ENCODE assay signal across 25 cellular contexts in the genomic region with DNA sequence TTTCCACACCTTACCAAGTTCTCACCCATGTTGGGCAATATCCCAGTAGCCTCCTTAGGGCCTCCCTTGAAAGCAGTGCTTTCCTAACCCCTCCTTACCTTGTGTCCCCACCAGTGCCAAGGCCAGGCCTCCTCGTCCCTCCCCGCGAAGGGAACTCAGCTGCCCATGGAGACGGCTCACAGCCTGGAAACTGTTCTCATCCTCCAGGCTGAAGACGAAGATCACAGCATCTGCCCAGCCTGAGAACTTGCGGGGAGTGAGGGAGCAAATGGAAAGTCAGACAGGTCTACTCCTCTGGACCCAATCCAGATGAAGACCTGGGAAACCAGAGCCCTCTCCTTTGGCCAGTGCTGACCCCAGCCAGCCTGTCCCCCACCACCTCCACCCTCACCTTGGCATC. TPM values are rescaled to one million over a fixed set of nuclear protein-coding genes. Genes with fewer than 3 reads are reported as not detected.
"Had no signal": no experiment of that assay in that cellular context is flagged by ENCODE, and none has a peak within 500 bp of the region (broad histone marks: within the 10 kb centered on the region; RNA-seq: fewer than 3 reads in every experiment).

No MANE protein-coding gene starts in this region.

- H3K9me3 ChIP-seq: Peyer's patch, SJCRH30 had no signal

- H3K36me3 ChIP-seq: SJCRH30 had no signal

- H3K27ac Mint-ChIP-seq: activated CD4-positive, alpha-beta memory T cell treated with anti-CD3 and anti-CD28 coated beads, Interleukin-2, amount 10 ng/mL, durations not matched to agents 7 days and 5 days; activated CD4-positive, alpha-beta T cell treated with anti-CD3 and anti-CD28 coated beads for 36 hours; activated naive CD4-positive, alpha-beta T cell treated with anti-CD3 and anti-CD28 coated beads for 36 hours had no signal

- H3K27me3 Mint-ChIP-seq: activated CD4-positive, alpha-beta memory T cell treated with anti-CD3 and anti-CD28 coated beads, Interleukin-2, amount 10 ng/mL, durations not matched to agents 7 days and 5 days; activated CD4-positive, alpha-beta T cell treated with anti-CD3 and anti-CD28 coated beads for 36 hours; activated naive CD8-positive, alpha-beta T cell had no signal

- H3K4me3 Mint-ChIP-seq: activated CD4-positive, alpha-beta memory T cell treated with anti-CD3 and anti-CD28 coated beads, Interleukin-2, amount 10 ng/mL, durations not matched to agents 7 days and 5 days; activated CD4-positive, alpha-beta T cell treated with anti-CD3 and anti-CD28 coated beads for 36 hours; activated naive CD4-positive, alpha-beta T cell treated with anti-CD3 and anti-CD28 coated beads for 36 hours; activated naive CD8-positive, alpha-beta T cell; activated T-cell treated with anti-CD3 and anti-CD28 coated beads, Interleukin-2, amount 50 U/mL, for 4 hours had no signal

- H3K9me3 Mint-ChIP-seq: activated CD4-positive, alpha-beta memory T cell treated with anti-CD3 and anti-CD28 coated beads, Interleukin-2, amount 10 ng/mL, durations not matched to agents 7 days and 5 days; activated naive CD4-positive, alpha-beta T cell treated with anti-CD3 and anti-CD28 coated beads for 36 hours; activated T-cell treated with anti-CD3 and anti-CD28 coated beads, Interleukin-2, amount 50 U/mL, for 4 hours had no signal

- DNase-seq: activated CD4-positive, alpha-beta memory T cell treated with anti-CD3 and anti-CD28 coated beads, Interleukin-2, amount 10 ng/mL, durations not matched to agents 7 days and 5 days; activated CD4-positive, alpha-beta T cell treated with anti-CD3 and anti-CD28 coated beads for 36 hours; activated CD4-positive, alpha-beta T cell treated with anti-CD3 and anti-CD28 coated beads, Interleukin-2, amount 50 U/mL, for 1 hour; activated CD8-positive, alpha-beta memory T cell treated with anti-CD3 and anti-CD28 coated beads, Interleukin-2, amount 50 U/mL, for 48 hours; activated naive CD4-positive, alpha-beta T cell treated with anti-CD3 and anti-CD28 coated beads for 36 hours; activated T-cell treated with anti-CD3 and anti-CD28 coated beads, Interleukin-2, amount 50 U/mL, for 4 hours; amygdala; Kasumi-1; KBM-7; NCI-H146; NCI-H187 treated with DMSO at 0.1 percent for 48 hours; NCI-H2081 treated with DMSO at 0.1 percent for 48 hours; NCI-H2171; NCI-H345; NCI-H510A treated with DMSO at 0.1 percent for 48 hours; NCI-H69; Peyer's patch; Right ventricle myocardium superior; T-helper 2 cell had no signal

- ATAC-seq: activated CD4-positive, alpha-beta T cell treated with anti-CD3 and anti-CD28 coated beads for 36 hours; activated T-cell treated with anti-CD3 and anti-CD28 coated beads, Interleukin-2, amount 50 U/mL, for 4 hours; SK-N-SH treated with all-trans-retinoic acid at 6 μM for 48 hours had no signal

- H3K4me3 ChIP-seq: Peyer's patch, SJCRH30 had no signal

- FAIRE-seq: astrocyte had no signal

- H3K27ac ChIP-seq: Peyer's patch, RWPE1, SJCRH30, VCaP had no signal

RNA-seq across cellular contexts. Expression of gene CYP27B1, which starts 33.0 kb away (rescaled TPM):
- total RNA-seq: Right ventricle myocardium superior had no signal
